ENCODE assay signal across 15 cellular contexts in genomic region chr19:53912653-53913052, GRCh38. TPM values are rescaled to one million over a fixed set of nuclear protein-coding genes. Genes with fewer than 3 reads are reported as not detected.
A peak's percentile ranks its signal among the peaks of the same experiment; 100 is the strongest.
DNase-seq lines count a peak whose midpoint lies in the region; ATAC-seq and TF ChIP-seq lines count a peak whose summit lies in the region.
"Had no signal": no experiment of that assay in that cellular context is flagged by ENCODE, and none has a peak within 500 bp of the region (broad histone marks: within the 10 kb centered on the region; RNA-seq: fewer than 3 reads in every experiment).

No MANE protein-coding gene starts in this region.

- no peaks in the 10 kb centered on the region for H3K36me3 Mint-ChIP-seq in activated T-cell treated with anti-CD3 and anti-CD28 coated beads, Interleukin-2, amount 50 U/mL, for 4 hours (ENCODE audit: insufficient read depth)
- no peaks in the 10 kb centered on the region for H3K36me3 Mint-ChIP-seq in HFFc6 (ENCODE audit: low read depth)
- H3K36me3 Mint-ChIP-seq in osteocyte (ENCODE audit: unreplicated experiment) = peaks cover 3% of the 10 kb centered on the region

- ATAC-seq in activated T-cell treated with anti-CD3 and anti-CD28 coated beads, Interleukin-2, amount 50 U/mL, for 4 hours = no peak

- no peaks in the 10 kb centered on the region for H3K9me3 Mint-ChIP-seq in activated T-cell treated with anti-CD3 and anti-CD28 coated beads, Interleukin-2, amount 50 U/mL, for 4 hours
- no peaks in the 10 kb centered on the region for H3K9me3 Mint-ChIP-seq in HFFc6
- H3K9me3 Mint-ChIP-seq in osteocyte (ENCODE audit: unreplicated experiment) = no peaks in the 10 kb centered on the region
- H3K9me3 Mint-ChIP-seq: T-helper 1 cell treated with Interleukin-12 subunit alpha and Interleukin-12 subunit beta and Interleukin-4 antibody, amounts not matched to agents 30 μg/mL and 1 μg/mL, for 36 hours had no signal

- H3K27ac Mint-ChIP-seq in HFFc6 = no peak overlapping the region
- no peak overlapping the region for H3K27ac Mint-ChIP-seq in osteocyte (ENCODE audit: unreplicated experiment)
- H3K27ac Mint-ChIP-seq: brain; T-helper 1 cell treated with Interleukin-12 subunit alpha and Interleukin-12 subunit beta and Interleukin-4 antibody, amounts not matched to agents 30 μg/mL and 1 μg/mL, for 36 hours had no signal

- peaks cover 43% of the 10 kb centered on the region for H3K27me3 ChIP-seq in MG63

- H3K4me1 Mint-ChIP-seq in activated T-cell treated with anti-CD3 and anti-CD28 coated beads, Interleukin-2, amount 50 U/mL, for 4 hours (ENCODE audit: low read depth) = peaks cover 15% of the 10 kb centered on the region
- H3K4me1 Mint-ChIP-seq in HFFc6 (ENCODE audit: low read depth) = peaks cover 14% of the 10 kb centered on the region
- peaks cover 11% of the 10 kb centered on the region for H3K4me1 Mint-ChIP-seq in osteocyte (ENCODE audit: unreplicated experiment)

- no peak overlapping the region for H3K4me3 Mint-ChIP-seq in activated T-cell treated with anti-CD3 and anti-CD28 coated beads, Interleukin-2, amount 50 U/mL, for 4 hours
- no peak overlapping the region for H3K4me3 Mint-ChIP-seq in HFFc6
- H3K4me3 Mint-ChIP-seq in osteocyte (ENCODE audit: unreplicated experiment) = no peak overlapping the region
- H3K4me3 Mint-ChIP-seq: T-helper 1 cell treated with Interleukin-12 subunit alpha and Interleukin-12 subunit beta and Interleukin-4 antibody, amounts not matched to agents 30 μg/mL and 1 μg/mL, for 36 hours had no signal

- no peak overlapping the region for H3K4me3 ChIP-seq in choroid plexus epithelial cell (ENCODE audit: low read depth, low read length)
- no peak overlapping the region for H3K4me3 ChIP-seq in MG63
- H3K4me3 ChIP-seq: esophagus muscularis mucosa had no signal

- peaks cover 70% of the 10 kb centered on the region for H3K27me3 Mint-ChIP-seq in activated T-cell treated with anti-CD3 and anti-CD28 coated beads, Interleukin-2, amount 50 U/mL, for 4 hours (ENCODE audit: low read depth)
- peaks cover 38% of the 10 kb centered on the region for H3K27me3 Mint-ChIP-seq in HFFc6 (ENCODE audit: insufficient read depth)
- peaks cover 36% of the 10 kb centered on the region for H3K27me3 Mint-ChIP-seq in osteocyte (ENCODE audit: unreplicated experiment)

- TF ChIP-seq CTCF in HFFc6 (IDR thresholded peaks at IDR 0.05) = peak; percentile 55
- TF ChIP-seq CTCF in choroid plexus epithelial cell (conservative IDR thresholded peaks at IDR 0.05; ENCODE audit: low read depth, low read length) = peak; percentile 37
- peak; percentile 10 for TF ChIP-seq CTCF in osteocyte (IDR thresholded peaks at IDR 0.05)

- no peaks in the 10 kb centered on the region for H3K9me3 ChIP-seq in MG63
- H3K9me3 ChIP-seq: esophagus muscularis mucosa had no signal

- H3K36me3 ChIP-seq in MG63 = no peaks in the 10 kb centered on the region
- H3K36me3 ChIP-seq: esophagus muscularis mucosa had no signal

- DNase-seq in activated T-cell treated with anti-CD3 and anti-CD28 coated beads for 48 hours (ENCODE audit: low read depth) (peak; percentile 25), HFFc6 (no peak), choroid plexus epithelial cell (ENCODE audit: low read depth) (no peak), osteocyte (ENCODE audit: extremely low spot score, unreplicated experiment) (no peak), kidney glomerular epithelial cell (lab: John Stamatoyannopoulos, UW) (no peak), MG63 (no peak), NCI-H510A treated with DMSO at 0.1 percent for 48 hours (lab: John Stamatoyannopoulos, UW) (no peak)
- DNase-seq in activated T-cell treated with anti-CD3 and anti-CD28 coated beads, Interleukin-2, amount 50 U/mL, for 4 hours = no peak
- DNase-seq: HCEC 1CT; MM.1S; NCI-H748 treated with DMSO at 0.1 percent for 48 hours; stimulated activated CD4-positive, alpha-beta T cell treated with anti-CD3 and anti-CD28 coated beads, Interleukin-12 subunit alpha, Interleukin-12 subunit beta, amount 100 ng/mL, for 4 hours had no signal

RNA-seq across cellular contexts. Expression of gene CACNG7, which starts 3.6 kb away (rescaled TPM):
- total RNA-seq in activated T-cell treated with anti-CD3 and anti-CD28 coated beads, Interleukin-2, amount 50 U/mL, for 4 hours = not detected
- total RNA-seq in HFFc6 (2021; fragmentation: NEBNext Ultra II Directional; extraction: Animal tissue kit (Norgen Biotek cat#: 25700)) = 1 to 10 TPM in 1 of 6 experiments, under 1 TPM in 5; 0.38 to 1.2 (median 0.70) TPM
- not detected in 2 replicates for total RNA-seq in osteocyte
- not detected in 2 replicates for total RNA-seq in MG63 (2014; rRNA removed; shearing (Covaris generic); ENCODE audit: low replicate concordance)

RNA-seq across cellular contexts. Expression of gene PRKCG, which starts 30.7 kb away (rescaled TPM):
- not detected for total RNA-seq in activated T-cell treated with anti-CD3 and anti-CD28 coated beads, Interleukin-2, amount 50 U/mL, for 4 hours
- total RNA-seq in HFFc6 (2021; fragmentation: NEBNext Ultra II Directional; extraction: Animal tissue kit (Norgen Biotek cat#: 25700)) = under 1 TPM in 2 of 6 experiments, not detected in 4; 0.23 to 0.28 TPM
- total RNA-seq in osteocyte = 0.21 and 0.30 TPM in 2 replicates
- not detected in 2 replicates for total RNA-seq in MG63 (2014; rRNA removed; shearing (Covaris generic); ENCODE audit: low replicate concordance)
- total RNA-seq: esophagus muscularis mucosa had no signal

RNA-seq across cellular contexts. Expression of gene MYADM, which starts 45.0 kb away (rescaled TPM):
- total RNA-seq in activated T-cell treated with anti-CD3 and anti-CD28 coated beads, Interleukin-2, amount 50 U/mL, for 4 hours = 10 to 100 TPM; 11.3 to 12.0 (median 11.6) TPM
- 100 to 1,000 TPM; 304 to 350 (median 316) TPM for total RNA-seq in HFFc6 (2021; fragmentation: NEBNext Ultra II Directional; extraction: Animal tissue kit (Norgen Biotek cat#: 25700))
- 136 and 165 TPM in 2 replicates for total RNA-seq in osteocyte
- total RNA-seq in MG63 (2014; rRNA removed; shearing (Covaris generic); ENCODE audit: low replicate concordance) = 8.3 and 18.7 TPM in 2 replicates

RNA-seq across cellular contexts. Expression of gene CACNG8, which starts 50.1 kb away (rescaled TPM):
- total RNA-seq in activated T-cell treated with anti-CD3 and anti-CD28 coated beads, Interleukin-2, amount 50 U/mL, for 4 hours = not detected
- total RNA-seq in HFFc6 (2021; fragmentation: NEBNext Ultra II Directional; extraction: Animal tissue kit (Norgen Biotek cat#: 25700)) = under 1 TPM; 0.09 to 0.48 (median 0.26) TPM
- not detected in 2 replicates for total RNA-seq in osteocyte
- total RNA-seq in MG63 (2014; rRNA removed; shearing (Covaris generic); ENCODE audit: low replicate concordance) = 0.05 TPM in 1 of 2 replicates, not detected in the other
